Comparison of ENCODE assay signal across 20 cellular contexts in the genomic region with DNA sequence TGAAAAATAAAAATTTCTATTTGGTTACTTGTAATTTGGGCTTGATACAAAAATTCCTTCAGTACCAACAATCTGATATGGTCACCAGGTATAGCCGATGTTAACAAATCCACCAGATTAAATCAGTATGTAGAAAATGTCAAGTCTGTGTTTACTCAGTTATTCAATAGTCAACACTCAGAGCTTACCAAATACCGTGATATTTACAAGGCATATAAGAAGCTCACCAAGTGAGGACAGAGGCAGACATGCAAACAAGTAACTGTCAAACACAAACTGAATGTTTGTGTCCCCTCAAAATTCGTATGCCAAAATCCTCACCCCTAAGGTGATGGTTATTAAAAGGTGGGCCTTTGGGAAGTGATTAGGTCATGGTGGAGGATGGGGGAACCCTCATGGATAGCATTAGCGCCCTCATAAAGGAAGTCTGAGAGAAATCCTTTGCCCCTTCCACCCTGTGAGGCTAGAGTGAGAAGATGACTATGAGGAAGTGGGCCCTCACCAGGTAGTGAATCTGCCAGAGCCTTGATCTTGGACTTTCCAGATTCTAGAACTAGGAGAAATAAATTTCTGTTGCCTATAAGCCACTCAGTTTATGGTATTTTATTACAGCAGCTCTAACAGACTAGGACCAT.
DNase-seq lines count a peak whose midpoint lies in the region; ATAC-seq and TF ChIP-seq lines count a peak whose summit lies in the region.
"Had no signal": no experiment of that assay in that cellular context is flagged by ENCODE, and none has a peak within 500 bp of the region (broad histone marks: within the 10 kb centered on the region; RNA-seq: fewer than 3 reads in every experiment).

No MANE protein-coding gene starts in this region.

- no peak overlapping the region for H3K4me3 ChIP-seq in fibroblast of lung (replicated peaks in 1 of 4; ENCODE audit: control extremely low read depth in 1 of 4, insufficient read depth in 1 of 4, low read depth in 3 of 4, low read length in 4 of 4)
- H3K4me3 ChIP-seq in rectal smooth muscle tissue (ENCODE audit: low read length) = no peak overlapping the region
- H3K4me3 ChIP-seq: coronary artery had no signal

- peaks cover 0 to 6% (median 3%) of the 10 kb centered on the region in 7 donors for H3K9me3 Mint-ChIP-seq in CD14-positive monocyte
- H3K9me3 Mint-ChIP-seq: activated T-helper 1 cell treated with anti-CD3 and anti-CD28 coated beads, Interleukin-12 subunit alpha, Interleukin-12 subunit beta, Interleukin-2, Interleukin-4 antibody, amounts not matched to agents 30 ng/mL and 10 ng/mL and 1 ng/mL, durations not matched to agents 14 hours and 24 hours and 36 hours; CD8-positive, alpha-beta memory T cell had no signal

- intact Hi-C loops in CD14-positive monocyte (cut with micrococcal nuclease) = no loop called here

- DNase-seq in DMS53 (lab: John Stamatoyannopoulos, UW) (peak; percentile 86), NCI-H526 treated with DMSO at 0.1 percent for 48 hours (lab: John Stamatoyannopoulos, UW) (peak; percentile 20), fibroblast of lung (ENCODE audit: low read depth in 2 of 2) (no peak), CD14-positive monocyte (ENCODE audit: low spot score) (no peak)
- no peak for DNase-seq in activated CD8-positive, alpha-beta memory T cell treated with anti-CD3 and anti-CD28 coated beads for 24 hours
- DNase-seq: CD8-positive, alpha-beta memory T cell; hypothalamus; kidney; NCI-H1417 treated with DMSO at 0.1 percent for 48 hours; NCI-H2171 treated with DMSO at 0.1 percent for 48 hours; NCI-H774; stimulated activated CD8-positive, alpha-beta memory T cell treated with anti-CD3 and anti-CD28 coated beads, Interleukin-4, amount 100 ng/mL, for 48 hours; T1000 had no signal

- no peaks in the 10 kb centered on the region for H3K79me2 ChIP-seq in fibroblast of lung (ENCODE audit: control insufficient read depth, insufficient read depth, low read length)

- no peak overlapping the region for H3K4me2 ChIP-seq in fibroblast of lung (ENCODE audit: extremely low read depth, insufficient read depth, low read length)

- H2AFZ ChIP-seq in fibroblast of lung (ENCODE audit: low read length) = no peak overlapping the region

- H3K9ac ChIP-seq in fibroblast of lung (ENCODE audit: insufficient read depth, low read length) (no peak overlapping the region), rectal smooth muscle tissue (ENCODE audit: low read length) (no peak overlapping the region)

- no peaks in the 10 kb centered on the region for H4K20me1 ChIP-seq in fibroblast of lung (ENCODE audit: control insufficient read depth, extremely low read depth, insufficient read depth, low read length)

- no peak overlapping the region for H3K4me3 Mint-ChIP-seq in CD14-positive monocyte
- H3K4me3 Mint-ChIP-seq: activated naive CD8-positive, alpha-beta T cell; activated T-helper 1 cell treated with anti-CD3 and anti-CD28 coated beads, Interleukin-12 subunit alpha, Interleukin-12 subunit beta, Interleukin-2, Interleukin-4 antibody, amounts not matched to agents 30 ng/mL and 10 ng/mL and 1 ng/mL, durations not matched to agents 14 hours and 24 hours and 36 hours; CD8-positive, alpha-beta memory T cell; neural crest cell had no signal

- peaks cover 2% of the 10 kb centered on the region for H3K4me1 Mint-ChIP-seq in CD14-positive monocyte
- H3K4me1 Mint-ChIP-seq: CD8-positive, alpha-beta memory T cell had no signal

- no peak overlapping the region for H3K27ac Mint-ChIP-seq in CD14-positive monocyte
- H3K27ac Mint-ChIP-seq: activated naive CD8-positive, alpha-beta T cell; activated T-helper 1 cell treated with anti-CD3 and anti-CD28 coated beads, Interleukin-12 subunit alpha, Interleukin-12 subunit beta, Interleukin-2, Interleukin-4 antibody, amounts not matched to agents 30 ng/mL and 10 ng/mL and 1 ng/mL, durations not matched to agents 14 hours and 24 hours and 36 hours had no signal

- TF ChIP-seq CTCF in fibroblast of lung (conservative IDR thresholded peaks at IDR 0.05 in 1 of 2, IDR thresholded peaks at IDR 0.05 in 1 of 2; ENCODE audit: low read depth in 1 of 2, low read length in 2 of 2) (no peak), CD14-positive monocyte (IDR thresholded peaks at IDR 0.05) (no peak)

- no peaks in the 10 kb centered on the region for H3K36me3 Mint-ChIP-seq in CD14-positive monocyte
- H3K36me3 Mint-ChIP-seq: activated naive CD8-positive, alpha-beta T cell; CD8-positive, alpha-beta memory T cell had no signal

- no peaks in the 10 kb centered on the region for H3K36me3 ChIP-seq in fibroblast of lung (ENCODE audit: control insufficient read depth, insufficient read depth, low read length)
- H3K36me3 ChIP-seq in rectal smooth muscle tissue (ENCODE audit: control insufficient read depth, insufficient read depth, low read length) = no peaks in the 10 kb centered on the region

- H3K27me3 Mint-ChIP-seq in CD14-positive monocyte (ENCODE audit: low read depth in 3 of 3) = peaks cover 0 to 4% (median 0%) of the 10 kb centered on the region in 3 donors

- H3K4me1 ChIP-seq in fibroblast of lung (ENCODE audit: control insufficient read depth, extremely low read depth, insufficient read depth, low read length) (peaks cover 21% of the 10 kb centered on the region), rectal smooth muscle tissue (ENCODE audit: control insufficient read depth, insufficient read depth, low read length) (peaks cover 42% of the 10 kb centered on the region)

- H3K27ac ChIP-seq in fibroblast of lung (ENCODE audit: insufficient read depth, low read length) (peak overlapping the region; percentile 41), rectal smooth muscle tissue (ENCODE audit: low read depth, low read length) (peak overlapping the region; percentile 72)

- H3K27me3 ChIP-seq in fibroblast of lung (ENCODE audit: control insufficient read depth, insufficient read depth, low read length) (no peaks in the 10 kb centered on the region), rectal smooth muscle tissue (ENCODE audit: control insufficient read depth, insufficient read depth, low read length) (no peaks in the 10 kb centered on the region)

- no peaks in the 10 kb centered on the region for H3K9me3 ChIP-seq in fibroblast of lung (ENCODE audit: control insufficient read depth, insufficient read depth, low read depth, low read length)

- ATAC-seq in GM21381 (IDR thresholded peaks at IDR 0.05; ENCODE audit: unreplicated experiment) (no peak), GM18517 (IDR thresholded peaks at IDR 0.05; ENCODE audit: unreplicated experiment) (no peak)

Comparison
In these comparisons a context has a peak if more than half of its experiments do, and no peak if none do; other contexts are left out.
1. DNase-seq: peak in DMS53 (single experiment) and NCI-H526 treated with DMSO at 0.1 percent for 48 hours (single experiment); none in fibroblast of lung (0 of 2), activated CD8-positive, alpha-beta memory T cell treated with anti-CD3 and anti-CD28 coated beads for 24 hours (single experiment) and CD14-positive monocyte (single experiment).